8 cellular contexts compared by ENCODE assay signal in genomic region chr7:93092757-93093370, GRCh38. TPM values are rescaled to one million over a fixed set of nuclear protein-coding genes. Genes with fewer than 3 reads are reported as not detected.
DNase-seq lines count a peak whose midpoint lies in the region; ATAC-seq and TF ChIP-seq lines count a peak whose summit lies in the region.

No MANE protein-coding gene starts in this region.

- H3K27me3 Mint-ChIP-seq in activated B cell treated with CpG ODN at 0.5 μM for 24 hours, result peaks cover 13% of the 10 kb centered on the region

- TF ChIP-seq CTCF in A673 (conservative IDR thresholded peaks at IDR 0.05; ENCODE audit: low read depth, low read length), result peak; percentile 47
- TF ChIP-seq CTCF in activated B cell treated with CpG ODN at 0.5 μM for 24 hours (IDR thresholded peaks at IDR 0.05), result no peak
- TF ChIP-seq CTCF in mucosa of descending colon (IDR thresholded peaks at IDR 0.05), result no peak
- TF ChIP-seq CTCF in coronary artery (IDR thresholded peaks at IDR 0.05), result no peak

- H3K4me1 ChIP-seq in A673 (ENCODE audit: insufficient read depth, low read length, poor library complexity, severe bottlenecking), result no peaks in the 10 kb centered on the region
- no peaks in the 10 kb centered on the region for H3K4me1 ChIP-seq in mucosa of descending colon (ENCODE audit: low read depth)

- H3K4me3 Mint-ChIP-seq in activated B cell treated with CpG ODN at 0.5 μM for 24 hours, result no peak overlapping the region

- H3K27ac ChIP-seq in A673 (ENCODE audit: low read depth, low read length, poor library complexity, severe bottlenecking), result no peak overlapping the region
- H3K27ac ChIP-seq in coronary artery, result no peak overlapping the region

- DNase-seq in A673 (ENCODE audit: low spot score) (peak; percentile 41), activated B cell treated with CpG ODN at 0.5 μM for 24 hours (no peak), mucosa of descending colon (peak in 1 of 3 donors; percentile 12), GDM1 (lab: John Stamatoyannopoulos, UW) (no peak), coronary artery (ENCODE audit: low spot score) (no peak), NCI-H345 (lab: John Stamatoyannopoulos, UW) (no peak)

- intact Hi-C loops in A673 (cut with micrococcal nuclease; ENCODE audit: unreplicated experiment) (loop anchor here (2.0 kb wide), 1 partner anchor 136 kb away; no protein-coding TSS in a partner anchor), activated B cell treated with CpG ODN at 0.5 μM for 24 hours (cut with micrococcal nuclease) (loop anchor here (1.0 to 2.0 kb wide), 3 partner anchors 135 to 458 kb away; partner anchors contain the start of gene VPS50), mucosa of descending colon (cut with DNase I, micrococcal nuclease) (no loop called here)

- CTCF ChIA-PET in A673 (lab: Charles Lee), result no interaction called here
- CTCF ChIA-PET in activated B cell treated with CpG ODN at 0.5 μM for 24 hours (lab: Charles Lee), result interaction anchor here (1.3 kb wide), 1 partner anchor 135 kb away, joined by 6 read pairs; no protein-coding TSS in a partner anchor

- peaks cover 5% of the 10 kb centered on the region for H3K9me3 Mint-ChIP-seq in activated B cell treated with CpG ODN at 0.5 μM for 24 hours

- H3K4me3 ChIP-seq in A673 (ENCODE audit: low read depth, low read length, poor library complexity, severe bottlenecking) (no peak overlapping the region), mucosa of descending colon (no peak overlapping the region), coronary artery (no peak overlapping the region)

- no peak overlapping the region for H3K27ac Mint-ChIP-seq in activated B cell treated with CpG ODN at 0.5 μM for 24 hours

- H3K9me3 ChIP-seq in A673 (ENCODE audit: low read depth, low read length, poor library complexity, severe bottlenecking) (peaks cover 3% of the 10 kb centered on the region), mucosa of descending colon (no peaks in the 10 kb centered on the region)

- H3K4me1 Mint-ChIP-seq in activated B cell treated with CpG ODN at 0.5 μM for 24 hours, result no peaks in the 10 kb centered on the region

- H3K27me3 ChIP-seq in A673 (replicated peaks; ENCODE audit: insufficient read depth, low read depth, low read length, poor library complexity), result peaks cover 25% of the 10 kb centered on the region

- H3K36me3 ChIP-seq in A673 (ENCODE audit: insufficient read depth, low read length, poor library complexity, severe bottlenecking), result no peaks in the 10 kb centered on the region
- no peaks in the 10 kb centered on the region for H3K36me3 ChIP-seq in mucosa of descending colon (ENCODE audit: low read depth)

- ATAC-seq in GM18858 (IDR thresholded peaks at IDR 0.05; ENCODE audit: unreplicated experiment), result peak; percentile 57
- ATAC-seq in HG03378 (IDR thresholded peaks at IDR 0.05; ENCODE audit: unreplicated experiment), result peak; percentile 65
- peak; percentile 42 for ATAC-seq in activated B cell treated with CpG ODN at 0.5 μM for 24 hours (ENCODE audit: low read depth)
- peak; percentile 60 for ATAC-seq in mucosa of descending colon

- POLR2A ChIA-PET in A673 (lab: Charles Lee; ENCODE audit: low non-redundant PET), result no interaction called here
- POLR2A ChIA-PET in activated B cell treated with CpG ODN at 0.5 μM for 24 hours (lab: Charles Lee), result no interaction called here

- BruUV-seq in A673 (replicated peaks; lab: Mats Ljungman, UMichigan), result no TSS peak

- no peaks in the 10 kb centered on the region for H3K36me3 Mint-ChIP-seq in activated B cell treated with CpG ODN at 0.5 μM for 24 hours (ENCODE audit: low read depth)

RNA-seq across cellular contexts. Expression of gene SAMD9, which starts 24.9 kb away (rescaled TPM):
- 1.7 and 1.9 TPM in 2 replicates for total RNA-seq in A673 (2021)
- total RNA-seq in activated B cell treated with CpG ODN at 0.5 μM for 24 hours, result 24.4 and 26.3 TPM in 2 replicates
- 10 to 100 TPM; 22.6 to 41.8 (median 33.1) TPM for total RNA-seq in mucosa of descending colon

RNA-seq across cellular contexts. Expression of gene SAMD9L, which starts 55.3 kb away (rescaled TPM):
- 0.26 and 0.49 TPM in 2 replicates for total RNA-seq in A673 (2021)
- 34.1 and 43.3 TPM in 2 replicates for total RNA-seq in activated B cell treated with CpG ODN at 0.5 μM for 24 hours
- total RNA-seq in mucosa of descending colon, result 10 to 100 TPM; 16.9 to 27.6 (median 22.8) TPM

Comparison
In these comparisons a context has a peak if more than half of its experiments do, and no peak if none do; other contexts are left out.
1. RNA of gene SAMD9L, which starts 55.3 kb away (total RNA-seq): 34.1 to 43.3 TPM in activated B cell treated with CpG ODN at 0.5 μM for 24 hours and 16.9 to 27.6 TPM in mucosa of descending colon; 0.26 to 0.49 TPM in A673; every median in the first group is over 10 times any median in the second.
2. intact Hi-C loops: an anchor here in A673 (2.0 kb wide) and activated B cell treated with CpG ODN at 0.5 μM for 24 hours (1.0 to 2.0 kb wide); none called in mucosa of descending colon.
3. Peak in every context shown above with its lines, with median percentiles within 50 percentile points of each other: ATAC-seq.